ENCODE assay signal across 10 cellular contexts in genomic region chr2:48566582-48566981, GRCh38. TPM values are rescaled to one million over a fixed set of nuclear protein-coding genes. Genes with fewer than 3 reads are reported as not detected.
DNase-seq lines count a peak whose midpoint lies in the region; TF ChIP-seq lines count a peak whose summit lies in the region.
"Had no signal": no experiment of that assay in that cellular context is flagged by ENCODE, and none has a peak within 500 bp of the region (broad histone marks: within the 10 kb centered on the region; RNA-seq: fewer than 3 reads in every experiment).

No MANE protein-coding gene starts in this region.

- H3K36me3 ChIP-seq in mesenchymal stem cell (ENCODE audit: control insufficient read depth in 1 of 2, insufficient read depth in 2 of 2, low read depth in 1 of 2, low read length in 2 of 2) = no peaks in the 10 kb centered on the region
- H3K36me3 ChIP-seq: prostate gland had no signal

- H3K4me1 ChIP-seq in mesenchymal stem cell (ENCODE audit: control insufficient read depth, insufficient read depth, low read depth, low read length) = peaks cover 4% of the 10 kb centered on the region
- H3K4me1 ChIP-seq: prostate gland had no signal

- H3K27ac ChIP-seq in AG04450 (ENCODE audit: low read depth, low read length) = no peak overlapping the region
- no peak overlapping the region for H3K27ac ChIP-seq in mesenchymal stem cell (ENCODE audit: low read length, poor library complexity, severe bottlenecking)

- H3K9me3 ChIP-seq in AG04450 (ENCODE audit: control insufficient read depth, insufficient read depth, low read length) = no peaks in the 10 kb centered on the region
- no peaks in the 10 kb centered on the region for H3K9me3 ChIP-seq in mesenchymal stem cell (ENCODE audit: control insufficient read depth, low read length)
- H3K9me3 ChIP-seq: prostate gland had no signal

- H2AFZ ChIP-seq in mesenchymal stem cell (ENCODE audit: low read depth, low read length) = no peak overlapping the region

- POLR2A ChIA-PET in AG04450 (lab: Yijun Ruan, JAX) = no interaction called here

- no peak overlapping the region for H2BK120ac ChIP-seq in mesenchymal stem cell (ENCODE audit: low read depth, low read length)

- H4K8ac ChIP-seq in mesenchymal stem cell (ENCODE audit: low read length) = no peak overlapping the region

- H2BK15ac ChIP-seq in mesenchymal stem cell (ENCODE audit: low read depth, poor library complexity, severe bottlenecking) = no peak overlapping the region

- H3K14ac ChIP-seq in mesenchymal stem cell (ENCODE audit: low read length in 2 of 2) = no peak overlapping the region

- peak overlapping the region; percentile 22 for H2AK5ac ChIP-seq in mesenchymal stem cell (ENCODE audit: low read length, severe bottlenecking)

- peak overlapping the region; percentile 46 for H3K9ac ChIP-seq in mesenchymal stem cell (ENCODE audit: low read length)

- H3K23ac ChIP-seq in mesenchymal stem cell (ENCODE audit: low read length in 2 of 2) = no peak overlapping the region

- no peak overlapping the region for H3K4ac ChIP-seq in mesenchymal stem cell (ENCODE audit: low read depth in 1 of 2, low read length in 2 of 2)

- H3K27me3 ChIP-seq in AG04450 (ENCODE audit: control insufficient read depth, insufficient read depth, low read length) = no peaks in the 10 kb centered on the region
- H3K27me3 ChIP-seq in mesenchymal stem cell (ENCODE audit: control insufficient read depth in 1 of 2, insufficient read depth in 1 of 2, low read length in 2 of 2) = no peaks in the 10 kb centered on the region

- H3K4me2 ChIP-seq in mesenchymal stem cell (ENCODE audit: low read length, poor library complexity, severe bottlenecking) = no peak overlapping the region

- WGBS in mesenchymal stem cell = 51% methylated on average over 5 of the region's 5 CpGs

- H2BK5ac ChIP-seq in mesenchymal stem cell (ENCODE audit: low read depth, low read length, poor library complexity, severe bottlenecking) = no peak overlapping the region

- H4K91ac ChIP-seq in mesenchymal stem cell (ENCODE audit: low read length) = no peak overlapping the region

- H3K4me3 ChIP-seq in AG04450 (ENCODE audit: low read depth, low read length) (no peak overlapping the region), choroid plexus epithelial cell (ENCODE audit: low read depth, low read length) (no peak overlapping the region), mesenchymal stem cell (ENCODE audit: insufficient read depth in 1 of 2, low read depth in 1 of 2, low read length in 2 of 2) (no peak overlapping the region)
- H3K4me3 ChIP-seq: prostate gland had no signal

- H3K18ac ChIP-seq in mesenchymal stem cell (ENCODE audit: low read depth in 1 of 2, low read length in 2 of 2) = no peak overlapping the region

- DNase-seq in AG04450 (ENCODE audit: low read depth, low spot score) (no peak), choroid plexus epithelial cell (ENCODE audit: low read depth) (peak; percentile 53), mesenchymal stem cell (no peak), NOMO-1 treated with DMSO at 0.1 percent for 48 hours (lab: John Stamatoyannopoulos, UW; ENCODE audit: unreplicated experiment) (no peak), NCI-H1105 treated with DMSO at 0.1 percent for 48 hours (lab: John Stamatoyannopoulos, UW) (no peak), NOMO-1 treated with dmso at 0.1 percent for 144 hours (lab: John Stamatoyannopoulos, UW; ENCODE audit: unreplicated experiment) (no peak)
- DNase-seq in activated CD4-positive, CD25-positive, alpha-beta regulatory T cell treated with anti-CD3 and anti-CD28 coated beads, Interleukin-2, amount 50 U/mL, for 72 hours = no peak
- DNase-seq: activated CD4-positive, alpha-beta T cell treated with anti-CD3 and anti-CD28 coated beads for 48 hours had no signal

- no peak overlapping the region for H2BK12ac ChIP-seq in mesenchymal stem cell (ENCODE audit: low read length in 2 of 2)

- peak; percentile 60 for TF ChIP-seq CTCF in AG04450 (IDR thresholded peaks at IDR 0.05; ENCODE audit: low read depth, low read length)
- TF ChIP-seq CTCF in LNCAP (IDR thresholded peaks at IDR 0.05) = peak; percentile 15; the same call in 1 of the 2 replicates
- TF ChIP-seq CTCF in choroid plexus epithelial cell (conservative IDR thresholded peaks at IDR 0.05; ENCODE audit: low read depth, low read length) = peak; percentile 74

- no peaks in the 10 kb centered on the region for H3K79me1 ChIP-seq in mesenchymal stem cell (replicated peaks; ENCODE audit: low read length, poor library complexity, severe bottlenecking)

- CTCF ChIA-PET in AG04450 (lab: Charles Lee) = interaction anchor here (0.6 to 1.0 kb wide), 2 partner anchors 56 to 96 kb away, joined by 3 to 6 read pairs; no protein-coding TSS in a partner anchor

RNA-seq across cellular contexts. Expression of gene STON1, which starts 36.6 kb away (rescaled TPM):
- polyA plus RNA-seq in AG04450 (2011; rRNA removed) = 13.5 and 17.8 TPM in 2 replicates
- polyA minus RNA-seq in AG04450 (2011; rRNA and poly(A)+ RNA removed) = 13.9 and 20.9 TPM in 2 replicates
- 11.2 TPM for polyA plus RNA-seq in mesenchymal stem cell (2013, experiment 1 of 2)
- 11.4 TPM for polyA plus RNA-seq in mesenchymal stem cell (2013, experiment 2 of 2)

RNA-seq across cellular contexts. Expression of gene GTF2A1L, which starts 51.1 kb away (rescaled TPM):
- 0.19 TPM in 1 of 2 replicates, not detected in the other for polyA plus RNA-seq in AG04450 (2011; rRNA removed)
- not detected in 2 replicates for polyA minus RNA-seq in AG04450 (2011; rRNA and poly(A)+ RNA removed)
- polyA plus RNA-seq in mesenchymal stem cell (2013, experiment 1 of 2) = 0.44 TPM
- 0.42 TPM for polyA plus RNA-seq in mesenchymal stem cell (2013, experiment 2 of 2)

Comparison
In these comparisons a context has a peak if more than half of its experiments do, and no peak if none do; other contexts are left out.
1. CTCF ChIP-seq: peak in every context shown above with its lines; median percentile 74 in choroid plexus epithelial cell; 60 in AG04450; 15 in LNCAP.